In the genomic region with DNA sequence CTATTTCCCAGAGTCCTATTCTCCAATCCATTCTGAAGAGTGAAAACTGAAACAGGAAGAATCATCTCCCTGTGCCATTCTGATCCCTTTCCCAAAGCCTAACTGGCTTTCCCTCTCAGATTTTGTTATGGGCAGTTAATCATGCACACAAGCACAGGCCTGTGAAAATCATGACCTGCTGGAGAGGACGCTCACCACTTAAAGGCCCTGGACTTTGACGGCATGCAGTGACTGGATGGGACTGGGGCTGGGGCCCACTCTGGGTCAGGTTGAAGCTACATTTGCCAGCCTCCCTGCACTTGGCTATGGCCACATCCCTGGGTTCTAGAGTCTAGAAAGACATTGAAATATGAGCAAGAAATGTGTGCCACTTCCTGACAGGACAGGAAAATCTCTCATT, we compare ENCODE assay signal across 24 cellular contexts. TPM values are rescaled to one million over a fixed set of nuclear protein-coding genes. Genes with fewer than 3 reads are reported as not detected.
"Had no signal": no experiment of that assay in that cellular context is flagged by ENCODE, and none has a peak within 500 bp of the region (broad histone marks: within the 10 kb centered on the region; RNA-seq: fewer than 3 reads in every experiment).

No MANE protein-coding gene starts in this region.

- FAIRE-seq: keratinocyte, small intestine, urothelium cell line had no signal

- H3K27me3 ChIP-seq: left lung, ovary, spleen, testis, tibial artery, upper lobe of right lung had no signal

- ATAC-seq: left cardiac atrium, left lung, lower lobe of right lung, natural killer cell had no signal

- DNase-seq: hippocampal formation; kidney glomerular epithelial cell; left cardiac atrium; left lung; lower lobe of right lung; mammary epithelial cell; mesenchymal stem cell; natural killer cell; ovary; retina; right cardiac atrium; sigmoid colon; small intestine; spleen; stimulated activated CD4-positive, alpha-beta T cell treated with anti-CD3 and anti-CD28 coated beads, Interleukin-4, amount 100 ng/mL, for 24 hours; stimulated activated naive CD4-positive, alpha-beta T cell treated with Interleukin-2 at 50 U/mL for 16 hours; stimulated activated naive CD8-positive, alpha-beta T cell treated with anti-CD3 and anti-CD28 coated beads, Interleukin-15, amount 100 ng/mL, for 72 hours; testis; tibial artery; trophoblast cell; upper lobe of right lung had no signal

- H3K4me3 ChIP-seq: left lung, lower lobe of right lung, ovary, prostate gland, sigmoid colon, spleen, testis, tibial artery, upper lobe of right lung had no signal

- H3K36me3 ChIP-seq: left lung, lower lobe of right lung, ovary, prostate gland, sigmoid colon, spleen, tibial artery, upper lobe of right lung had no signal

- H3K9me3 ChIP-seq: left lung, lower lobe of right lung, ovary, prostate gland, sigmoid colon, spleen, testis, tibial artery, upper lobe of right lung had no signal

- H3K4me1 ChIP-seq: left lung, lower lobe of right lung, sigmoid colon, spleen, testis, tibial artery, upper lobe of right lung had no signal

- H3K27ac ChIP-seq: left lung, lower lobe of right lung, ovary, prostate gland, sigmoid colon, spleen, testis, tibial artery, upper lobe of right lung had no signal

RNA-seq across cellular contexts. Expression of gene PDE11A, which starts 12.9 kb away (rescaled TPM):
- total RNA-seq: natural killer cell, upper lobe of right lung had no signal
